In the genomic region with DNA sequence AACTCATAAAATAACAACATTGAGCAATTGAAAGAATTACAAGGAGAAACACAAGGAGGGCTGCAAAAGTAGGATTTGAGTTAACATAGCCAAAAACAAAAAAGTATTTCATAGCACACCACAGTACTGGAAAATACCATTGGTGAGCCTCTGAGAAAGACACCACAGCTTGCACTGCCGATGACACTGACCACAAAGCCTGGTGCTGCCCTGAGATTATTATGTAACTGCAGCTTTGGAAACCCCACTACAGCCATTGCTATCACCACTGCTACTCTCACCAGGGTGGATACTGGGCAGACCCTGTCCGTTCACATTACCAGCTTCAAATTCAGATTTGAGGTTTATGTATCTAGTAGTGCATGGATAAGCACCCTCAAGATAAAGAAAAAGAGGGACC, we compare ENCODE assay signal across 15 cellular contexts.
"Had no signal": no experiment of that assay in that cellular context is flagged by ENCODE, and none has a peak within 500 bp of the region (broad histone marks: within the 10 kb centered on the region; RNA-seq: fewer than 3 reads in every experiment).

No MANE protein-coding gene starts in this region.

- H3K4me3 ChIP-seq: breast epithelium, heart left ventricle, testis, uterus had no signal

- ATAC-seq: heart left ventricle, left colon had no signal

- DNase-seq: activated CD4-positive, alpha-beta memory T cell treated with anti-CD3 and anti-CD28 coated beads for 36 hours; activated CD4-positive, alpha-beta T cell treated with anti-CD3 and anti-CD28 coated beads for 48 hours; activated naive CD4-positive, alpha-beta T cell treated with Interleukin-2 at 50 U/mL for 16 hours; activated naive CD8-positive, alpha-beta T cell treated with anti-CD3 and anti-CD28 coated beads for 36 hours; activated T-cell treated with anti-CD3 and anti-CD28 coated beads, Interleukin-2, amount 50 U/mL, for 48 hours; heart left ventricle; left colon; mesenchymal stem cell; naive B cell; stimulated activated CD4-positive, alpha-beta T cell treated with anti-CD3 and anti-CD28 coated beads, Interleukin-4, amount 100 ng/mL, for 1 hour; stimulated activated naive CD4-positive, alpha-beta T cell; testis; trophoblast cell; uterus had no signal
